ENCODE assay signal across 2 cellular contexts in the genomic region with DNA sequence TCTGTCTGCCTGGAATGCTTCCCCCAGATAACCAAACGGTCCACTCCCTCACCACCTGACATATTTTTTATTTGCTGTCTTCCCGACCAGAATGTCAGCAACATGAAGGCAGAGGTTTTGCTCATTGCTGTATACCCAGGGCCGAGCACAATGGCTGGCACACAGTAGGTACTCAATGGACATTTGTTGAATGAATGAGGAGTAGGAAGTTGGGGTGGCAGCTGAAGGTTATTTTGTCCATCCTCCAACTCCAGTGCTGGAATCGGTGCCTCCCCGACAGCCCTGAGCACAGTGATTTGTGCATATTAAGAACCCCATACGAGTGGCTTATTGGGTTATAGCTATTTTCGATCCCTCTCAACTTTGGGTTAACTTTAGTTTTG.
TF ChIP-seq lines count a peak whose summit lies in the region.

No MANE protein-coding gene starts in this region.

TF ChIP-seq in A549, 52 proteins besides CTCF, POLR2A, EP300 and RAD21:
- TF ChIP-seq HDAC2 (IDR thresholded peaks at IDR 0.05) (no peak), EHF (CRISPR knock-in tag; IDR thresholded peaks at IDR 0.05) (no peak), MAX (IDR thresholded peaks at IDR 0.05) (no peak), BHLHE40 (IDR thresholded peaks at IDR 0.05; ENCODE audit: low read depth, low read length) (no peak), E2F6 (IDR thresholded peaks at IDR 0.05; ENCODE audit: borderline replicate concordance, low read depth) (no peak), FOXS1 (CRISPR knock-in tag; IDR thresholded peaks at IDR 0.05) (no peak), HOXB13 (CRISPR knock-in tag; IDR thresholded peaks at IDR 0.05; ENCODE audit: low read depth) (no peak), ZC3H11A (IDR thresholded peaks at IDR 0.05) (no peak), HOXB5 (CRISPR knock-in tag; IDR thresholded peaks at IDR 0.05) (no peak), JUNB (IDR thresholded peaks at IDR 0.05) (no peak), TP53 (CRISPR knock-in tag; IDR thresholded peaks at IDR 0.05) (no peak), RNF2 (IDR thresholded peaks at IDR 0.05; ENCODE audit: borderline replicate concordance, low read depth) (no peak), MAZ (IDR thresholded peaks at IDR 0.05; ENCODE audit: borderline replicate concordance, low read depth, low read length) (no peak), MYC (IDR thresholded peaks at IDR 0.05; ENCODE audit: borderline replicate concordance, low read length) (no peak), ZFP36 (IDR thresholded peaks at IDR 0.05; ENCODE audit: borderline replicate concordance, partially characterized antibody) (no peak), CHD4 (IDR thresholded peaks at IDR 0.05; ENCODE audit: borderline replicate concordance) (no peak), SREBF2 (IDR thresholded peaks at IDR 0.05) (no peak)
TF ChIP-seq in A549: peak in this region for 0.

TF ChIP-seq in GM23338, 12 proteins besides CTCF, POLR2A, EP300 and RAD21:
- TF ChIP-seq EZH2phosphoT487 (IDR thresholded peaks at IDR 0.05; ENCODE audit: unreplicated experiment) (no peak), ZNF114 (CRISPR knock-in tag; IDR thresholded peaks at IDR 0.05) (no peak), POLR2AphosphoS5 (IDR thresholded peaks at IDR 0.05; ENCODE audit: low read depth) (no peak), ZNF462 (CRISPR knock-in tag; IDR thresholded peaks at IDR 0.05) (no peak), EZH2 (IDR thresholded peaks at IDR 0.05; ENCODE audit: low read depth, unreplicated experiment) (no peak), ZNF331 (CRISPR knock-in tag; IDR thresholded peaks at IDR 0.05; ENCODE audit: low read depth) (no peak), JUNB (IDR thresholded peaks at IDR 0.05; ENCODE audit: unreplicated experiment) (no peak), STAT1 (IDR thresholded peaks at IDR 0.05; ENCODE audit: unreplicated experiment) (no peak), CREB1 (CRISPR knock-in tag; IDR thresholded peaks at IDR 0.05; ENCODE audit: low read depth) (no peak), ETS1 (IDR thresholded peaks at IDR 0.05) (no peak), NANOG (IDR thresholded peaks at IDR 0.05; ENCODE audit: borderline replicate concordance) (no peak)
- TF ChIP-seq, protein P1, sequence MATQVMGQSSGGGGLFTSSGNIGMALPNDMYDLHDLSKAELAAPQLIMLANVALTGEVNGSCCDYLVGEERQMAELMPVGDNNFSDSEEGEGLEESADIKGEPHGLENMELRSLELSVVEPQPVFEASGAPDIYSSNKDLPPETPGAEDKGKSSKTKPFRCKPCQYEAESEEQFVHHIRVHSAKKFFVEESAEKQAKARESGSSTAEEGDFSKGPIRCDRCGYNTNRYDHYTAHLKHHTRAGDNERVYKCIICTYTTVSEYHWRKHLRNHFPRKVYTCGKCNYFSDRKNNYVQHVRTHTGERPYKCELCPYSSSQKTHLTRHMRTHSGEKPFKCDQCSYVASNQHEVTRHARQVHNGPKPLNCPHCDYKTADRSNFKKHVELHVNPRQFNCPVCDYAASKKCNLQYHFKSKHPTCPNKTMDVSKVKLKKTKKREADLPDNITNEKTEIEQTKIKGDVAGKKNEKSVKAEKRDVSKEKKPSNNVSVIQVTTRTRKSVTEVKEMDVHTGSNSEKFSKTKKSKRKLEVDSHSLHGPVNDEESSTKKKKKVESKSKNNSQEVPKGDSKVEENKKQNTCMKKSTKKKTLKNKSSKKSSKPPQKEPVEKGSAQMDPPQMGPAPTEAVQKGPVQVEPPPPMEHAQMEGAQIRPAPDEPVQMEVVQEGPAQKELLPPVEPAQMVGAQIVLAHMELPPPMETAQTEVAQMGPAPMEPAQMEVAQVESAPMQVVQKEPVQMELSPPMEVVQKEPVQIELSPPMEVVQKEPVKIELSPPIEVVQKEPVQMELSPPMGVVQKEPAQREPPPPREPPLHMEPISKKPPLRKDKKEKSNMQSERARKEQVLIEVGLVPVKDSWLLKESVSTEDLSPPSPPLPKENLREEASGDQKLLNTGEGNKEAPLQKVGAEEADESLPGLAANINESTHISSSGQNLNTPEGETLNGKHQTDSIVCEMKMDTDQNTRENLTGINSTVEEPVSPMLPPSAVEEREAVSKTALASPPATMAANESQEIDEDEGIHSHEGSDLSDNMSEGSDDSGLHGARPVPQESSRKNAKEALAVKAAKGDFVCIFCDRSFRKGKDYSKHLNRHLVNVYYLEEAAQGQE (IDR thresholded peaks at IDR 0.05; ENCODE audit: unreplicated experiment) = no peak
